In genomic region chr3:118991775-118992174, GRCh38 we compare ENCODE assay signal across 17 cellular contexts. TPM values are rescaled to one million over a fixed set of nuclear protein-coding genes. Genes with fewer than 3 reads are reported as not detected.
DNase-seq lines count a peak whose midpoint lies in the region; ATAC-seq and TF ChIP-seq lines count a peak whose summit lies in the region.
"Had no signal": no experiment of that assay in that cellular context is flagged by ENCODE, and none has a peak within 500 bp of the region (broad histone marks: within the 10 kb centered on the region; RNA-seq: fewer than 3 reads in every experiment).

No MANE protein-coding gene starts in this region.

- WGBS in right cardiac atrium, result 30% methylated on average over 3 of the region's 3 CpGs

- H3K27me3 ChIP-seq in dorsolateral prefrontal cortex (no peaks in the 10 kb centered on the region), right cardiac atrium (ENCODE audit: control insufficient read depth, insufficient read depth) (no peaks in the 10 kb centered on the region)

- intact Hi-C loops in dorsolateral prefrontal cortex (cut with DNase I), result loop anchor here in 1 of 2 donors (1.0 kb wide), 2 partner anchors 27 to 43 kb away; partner anchors contain the start of gene IGSF11
- intact Hi-C loops in right cardiac atrium (cut with DNase I), result no loop called here

- peak overlapping the region; percentile 88 to 100 (median 97) for H3K27ac ChIP-seq in dorsolateral prefrontal cortex
- H3K27ac ChIP-seq in right cardiac atrium (ENCODE audit: low read length), result no peak overlapping the region

- H3K9me3 ChIP-seq in right cardiac atrium (ENCODE audit: control insufficient read depth, low read length), result no peaks in the 10 kb centered on the region

- H3K4me3 ChIP-seq in dorsolateral prefrontal cortex (peak overlapping the region in 55 of 59 donors; percentile 0 to 58 (median 31)), right cardiac atrium (ENCODE audit: low read length) (no peak overlapping the region)

- TF ChIP-seq CTCF in dorsolateral prefrontal cortex (IDR thresholded peaks at IDR 0.05 in 54 of 56, conservative IDR thresholded peaks at IDR 0.05 in 2 of 56; ENCODE audit: low read depth in 1 of 56, partially characterized antibody in 56 of 56), result peak in 3 of 56 donors; percentile 11 to 30 (median 15)

- H3K4me1 ChIP-seq in right cardiac atrium (ENCODE audit: control insufficient read depth, insufficient read depth, low read length), result peaks cover 4% of the 10 kb centered on the region

- ATAC-seq in right cardiac atrium (peak; percentile 92 to 93), GM18861 (IDR thresholded peaks at IDR 0.05; ENCODE audit: unreplicated experiment) (no peak)
- ATAC-seq: activated CD8-positive, alpha-beta memory T cell treated with anti-CD3 and anti-CD28 coated beads, Interleukin-2, amount 10 ng/mL, durations not matched to agents 7 days and 5 days; left colon; T-helper 17 cell had no signal

- DNase-seq in NCI-H446 treated with DMSO at 0.1 percent for 48 hours (lab: John Stamatoyannopoulos, UW) (peak; percentile 56), dorsolateral prefrontal cortex (peak in 4 of 10 donors; percentile 9 to 81 (median 58)), right cardiac atrium (peak in 1 of 3 donors; percentile 17), retina (peak; percentile 28), AG08396 (ENCODE audit: low spot score) (no peak), SIG-M5 (lab: John Stamatoyannopoulos, UW) (no peak)
- no peak for DNase-seq in activated CD4-positive, alpha-beta T cell treated with anti-CD3 and anti-CD28 coated beads for 1 hour
- DNase-seq: activated CD8-positive, alpha-beta memory T cell treated with anti-CD3 and anti-CD28 coated beads, Interleukin-2, amount 10 ng/mL, durations not matched to agents 7 days and 5 days; activated naive CD4-positive, alpha-beta T cell treated with Interleukin-2 at 50 U/mL for 16 hours; GOT3; left colon; NCI-H2081; stimulated activated CD4-positive, alpha-beta T cell treated with anti-CD3 and anti-CD28 coated beads, Interleukin-2, amount 100 ng/mL, for 24 hours; T-helper 17 cell had no signal

RNA-seq across cellular contexts. Expression of gene IGSF11, which starts 42.9 kb away (rescaled TPM):
- total RNA-seq in dorsolateral prefrontal cortex (100 to 1,000 TPM in 1 of 120 experiments, 10 to 100 TPM in 119; 34.4 to 131 (median 58.0) TPM), right cardiac atrium (1 to 10 TPM; 3.6 to 9.3 (median 5.5) TPM)
- polyA plus RNA-seq in right cardiac atrium, result 2.7 TPM
- total RNA-seq: activated CD8-positive, alpha-beta memory T cell treated with anti-CD3 and anti-CD28 coated beads, Interleukin-2, amount 10 ng/mL, durations not matched to agents 7 days and 5 days; glomerular endothelial cell; pulmonary artery endothelial cell had no signal

Comparison
In these comparisons a context has a peak if more than half of its experiments do, and no peak if none do; other contexts are left out.
1. DNase-seq: peak in NCI-H446 treated with DMSO at 0.1 percent for 48 hours (single experiment) and retina (single experiment); none in AG08396 (single experiment), SIG-M5 (single experiment) and activated CD4-positive, alpha-beta T cell treated with anti-CD3 and anti-CD28 coated beads for 1 hour (single experiment).